13 cellular contexts compared by ENCODE assay signal in genomic region chr12:659090-659683, GRCh38. TPM values are rescaled to one million over a fixed set of nuclear protein-coding genes. Genes with fewer than 3 reads are reported as not detected.
DNase-seq lines count a peak whose midpoint lies in the region; ATAC-seq and TF ChIP-seq lines count a peak whose summit lies in the region.
"Had no signal": no experiment of that assay in that cellular context is flagged by ENCODE, and none has a peak within 500 bp of the region (broad histone marks: within the 10 kb centered on the region; RNA-seq: fewer than 3 reads in every experiment).

No MANE protein-coding gene starts in this region.

- no peak overlapping the region for H3K4me3 Mint-ChIP-seq in activated CD8-positive, alpha-beta memory T cell treated with anti-CD3 and anti-CD28 coated beads, Interleukin-2, amount 10 ng/mL, durations not matched to agents 7 days and 5 days
- H3K4me3 Mint-ChIP-seq in endothelial cell (ENCODE audit: unreplicated experiment), result no peak overlapping the region
- H3K4me3 Mint-ChIP-seq: activated naive CD8-positive, alpha-beta T cell had no signal

- CTCF ChIA-PET in activated CD8-positive, alpha-beta memory T cell treated with anti-CD3 and anti-CD28 coated beads, Interleukin-2, amount 10 ng/mL, durations not matched to agents 7 days and 5 days (lab: Charles Lee), result interaction anchor here (0.7 to 1.4 kb wide), 4 partner anchors 8 to 394 kb away, joined by 3 to 5 read pairs (median 3); no protein-coding TSS in a partner anchor

- peak; percentile 71 for ATAC-seq in GM18858 (IDR thresholded peaks at IDR 0.05; ENCODE audit: unreplicated experiment)
- ATAC-seq in GM21526 (IDR thresholded peaks at IDR 0.05; ENCODE audit: low FRiP score, unreplicated experiment), result peak; percentile 54
- peak; percentile 70 for ATAC-seq in HG03175 (IDR thresholded peaks at IDR 0.05; ENCODE audit: unreplicated experiment)
- ATAC-seq in activated CD8-positive, alpha-beta memory T cell treated with anti-CD3 and anti-CD28 coated beads, Interleukin-2, amount 10 ng/mL, durations not matched to agents 7 days and 5 days, result no peak

- H3K27ac Mint-ChIP-seq in activated CD8-positive, alpha-beta memory T cell treated with anti-CD3 and anti-CD28 coated beads, Interleukin-2, amount 10 ng/mL, durations not matched to agents 7 days and 5 days, result no peak overlapping the region
- no peak overlapping the region for H3K27ac Mint-ChIP-seq in endothelial cell (ENCODE audit: unreplicated experiment)
- H3K27ac Mint-ChIP-seq: activated naive CD8-positive, alpha-beta T cell had no signal

- H3K27ac ChIP-seq in cingulate gyrus (ENCODE audit: low read depth, low read length), result peak overlapping the region; percentile 26
- H3K27ac ChIP-seq: tibial nerve had no signal

- no peaks in the 10 kb centered on the region for H3K36me3 Mint-ChIP-seq in activated CD8-positive, alpha-beta memory T cell treated with anti-CD3 and anti-CD28 coated beads, Interleukin-2, amount 10 ng/mL, durations not matched to agents 7 days and 5 days
- H3K36me3 Mint-ChIP-seq in endothelial cell (ENCODE audit: low read depth, unreplicated experiment), result no peaks in the 10 kb centered on the region
- H3K36me3 Mint-ChIP-seq: activated naive CD8-positive, alpha-beta T cell had no signal

- TF ChIP-seq CTCF in endothelial cell (IDR thresholded peaks at IDR 0.05; ENCODE audit: unreplicated experiment), result no peak

- H3K4me1 Mint-ChIP-seq in activated CD8-positive, alpha-beta memory T cell treated with anti-CD3 and anti-CD28 coated beads, Interleukin-2, amount 10 ng/mL, durations not matched to agents 7 days and 5 days, result peaks cover 15% of the 10 kb centered on the region
- H3K4me1 Mint-ChIP-seq in endothelial cell (ENCODE audit: unreplicated experiment), result no peaks in the 10 kb centered on the region

- no peak for DNase-seq in OCI-M2 (lab: John Stamatoyannopoulos, UW; ENCODE audit: unreplicated experiment)
- DNase-seq in activated CD8-positive, alpha-beta memory T cell treated with anti-CD3 and anti-CD28 coated beads, Interleukin-2, amount 10 ng/mL, durations not matched to agents 7 days and 5 days, result no peak
- DNase-seq in endothelial cell (ENCODE audit: low spot score), result no peak
- DNase-seq in activated CD4-positive, alpha-beta T cell treated with anti-CD3 and anti-CD28 coated beads for 48 hours, result no peak
- DNase-seq: C1 segment of cervical spinal cord, NCI-H1048, SHP77 had no signal

- no peaks in the 10 kb centered on the region for H3K9me3 Mint-ChIP-seq in activated CD8-positive, alpha-beta memory T cell treated with anti-CD3 and anti-CD28 coated beads, Interleukin-2, amount 10 ng/mL, durations not matched to agents 7 days and 5 days (ENCODE audit: low read depth)
- H3K9me3 Mint-ChIP-seq in endothelial cell (ENCODE audit: unreplicated experiment), result no peaks in the 10 kb centered on the region

- H3K27me3 Mint-ChIP-seq in activated CD8-positive, alpha-beta memory T cell treated with anti-CD3 and anti-CD28 coated beads, Interleukin-2, amount 10 ng/mL, durations not matched to agents 7 days and 5 days, result no peaks in the 10 kb centered on the region
- no peaks in the 10 kb centered on the region for H3K27me3 Mint-ChIP-seq in endothelial cell (ENCODE audit: unreplicated experiment)
- H3K27me3 Mint-ChIP-seq: activated naive CD8-positive, alpha-beta T cell had no signal

RNA-seq across cellular contexts. Expression of gene NINJ2, which starts 4.1 kb away (rescaled TPM):
- total RNA-seq in activated CD8-positive, alpha-beta memory T cell treated with anti-CD3 and anti-CD28 coated beads, Interleukin-2, amount 10 ng/mL, durations not matched to agents 7 days and 5 days, result 1 to 10 TPM; 6.8 to 7.4 TPM
- total RNA-seq in endothelial cell (ENCODE audit: unreplicated experiment), result 2.3 TPM
